Comparison of ENCODE assay signal across 8 cellular contexts in genomic region chr13:28138012-28138755, GRCh38. TPM values are rescaled to one million over a fixed set of nuclear protein-coding genes. Genes with fewer than 3 reads are reported as not detected.
A peak's percentile ranks its signal among the peaks of the same experiment; 100 is the strongest.
DNase-seq lines count a peak whose midpoint lies in the region; ATAC-seq and TF ChIP-seq lines count a peak whose summit lies in the region.

Gene PAN3 (plus strand): TSS chr13:28138545. CDS start chr13:28138658, 113 bp downstream.

- no peaks in the 10 kb centered on the region for H3K27me3 Mint-ChIP-seq in activated T-cell treated with anti-CD3 and anti-CD28 coated beads, Interleukin-2, amount 50 U/mL, for 24 hours

- peaks cover 44% of the 10 kb centered on the region for H3K4me1 Mint-ChIP-seq in activated T-cell treated with anti-CD3 and anti-CD28 coated beads, Interleukin-2, amount 50 U/mL, for 24 hours (ENCODE audit: low read depth)

- H3K4me1 ChIP-seq in esophagus (ENCODE audit: control insufficient read depth in 2 of 2, insufficient read depth in 2 of 2, low read length in 1 of 2), result no peaks in the 10 kb centered on the region
- H3K4me1 ChIP-seq in muscle layer of colon (ENCODE audit: insufficient read depth, low read length), result peaks cover 36% of the 10 kb centered on the region

- H3K4me3 Mint-ChIP-seq in activated T-cell treated with anti-CD3 and anti-CD28 coated beads, Interleukin-2, amount 50 U/mL, for 24 hours, result peak within 1 kb of the TSS; percentile 94

- H3K4me3 ChIP-seq in esophagus (ENCODE audit: low read depth in 1 of 2, low read length in 2 of 2) (peak within 1 kb of the TSS; percentile 85 to 95), muscle layer of colon (ENCODE audit: low read depth in 1 of 2, low read length in 2 of 2) (peak within 1 kb of the TSS; percentile 91 to 99)

- ATAC-seq in GM21423 (IDR thresholded peaks at IDR 0.05; ENCODE audit: unreplicated experiment), result peak; percentile 51

- peak within 1 kb of the TSS; percentile 98 for H3K27ac ChIP-seq in esophagus (ENCODE audit: low read depth in 2 of 2, low read length in 1 of 2)
- peak within 1 kb of the TSS; percentile 98 for H3K27ac ChIP-seq in muscle layer of colon (ENCODE audit: low read depth, low read length)

- H3K36me3 ChIP-seq in esophagus (ENCODE audit: control insufficient read depth in 2 of 2, insufficient read depth in 2 of 2, low read length in 1 of 2) (no peaks in the 10 kb centered on the region), muscle layer of colon (ENCODE audit: insufficient read depth, low read length) (no peaks in the 10 kb centered on the region)

- peaks cover 18% of the 10 kb centered on the region for H3K36me3 Mint-ChIP-seq in activated T-cell treated with anti-CD3 and anti-CD28 coated beads, Interleukin-2, amount 50 U/mL, for 24 hours (ENCODE audit: low read depth)

- peak within 1 kb of the TSS; percentile 65 for H3K9ac ChIP-seq in muscle layer of colon (ENCODE audit: low read length)

- peak within 1 kb of the TSS; percentile 98 for H3K27ac Mint-ChIP-seq in activated T-cell treated with anti-CD3 and anti-CD28 coated beads, Interleukin-2, amount 50 U/mL, for 24 hours

- H3K27me3 ChIP-seq in esophagus (ENCODE audit: control insufficient read depth in 1 of 2, insufficient read depth in 2 of 2, low read length in 2 of 2) (no peaks in the 10 kb centered on the region), muscle layer of colon (ENCODE audit: control insufficient read depth in 1 of 2, insufficient read depth in 2 of 2, low read length in 2 of 2) (no peaks in the 10 kb centered on the region)

- WGBS in esophagus, 2 donors, result 0 to 1% methylated on average over 52 to 84 of the region's 84 CpGs

- no peaks in the 10 kb centered on the region for H3K9me3 Mint-ChIP-seq in activated T-cell treated with anti-CD3 and anti-CD28 coated beads, Interleukin-2, amount 50 U/mL, for 24 hours

- DNase-seq in DMS 273 (lab: John Stamatoyannopoulos, UW; ENCODE audit: unreplicated experiment), result peak; percentile 94
- peak; percentile 76 for DNase-seq in HuH-7 (ENCODE audit: low spot score)
- DNase-seq in activated T-cell treated with anti-CD3 and anti-CD28 coated beads, Interleukin-2, amount 50 U/mL, for 24 hours, result peak; percentile 93
- peak; percentile 87 for DNase-seq in stimulated activated CD8-positive, alpha-beta memory T cell treated with anti-CD3 and anti-CD28 coated beads, Interleukin-7, amount 100 ng/mL, for 24 hours (ENCODE audit: low read depth)

- H3K9me3 ChIP-seq in esophagus (ENCODE audit: control insufficient read depth in 2 of 2, insufficient read depth in 1 of 2, low read depth in 1 of 2, low read length in 1 of 2) (no peaks in the 10 kb centered on the region), muscle layer of colon (ENCODE audit: low read length) (no peaks in the 10 kb centered on the region)

TF ChIP-seq in PFSK-1, 5 proteins besides CTCF, POLR2A, EP300 and RAD21:
- TF ChIP-seq POLR2AphosphoS5 (IDR thresholded peaks at IDR 0.05; ENCODE audit: low read depth, low read length) (peak; percentile 78), SIN3A (IDR thresholded peaks at IDR 0.05; ENCODE audit: borderline replicate concordance, insufficient read depth, low read length) (no peak), FOXP2 (optimal IDR thresholded peaks at IDR 0.05; ENCODE audit: borderline replicate concordance, extremely low read depth, extremely low read length, insufficient read depth) (no peak), TAF1 (IDR thresholded peaks at IDR 0.05; ENCODE audit: borderline replicate concordance, insufficient read depth, low read length) (no peak)
- TF ChIP-seq, protein P1, sequence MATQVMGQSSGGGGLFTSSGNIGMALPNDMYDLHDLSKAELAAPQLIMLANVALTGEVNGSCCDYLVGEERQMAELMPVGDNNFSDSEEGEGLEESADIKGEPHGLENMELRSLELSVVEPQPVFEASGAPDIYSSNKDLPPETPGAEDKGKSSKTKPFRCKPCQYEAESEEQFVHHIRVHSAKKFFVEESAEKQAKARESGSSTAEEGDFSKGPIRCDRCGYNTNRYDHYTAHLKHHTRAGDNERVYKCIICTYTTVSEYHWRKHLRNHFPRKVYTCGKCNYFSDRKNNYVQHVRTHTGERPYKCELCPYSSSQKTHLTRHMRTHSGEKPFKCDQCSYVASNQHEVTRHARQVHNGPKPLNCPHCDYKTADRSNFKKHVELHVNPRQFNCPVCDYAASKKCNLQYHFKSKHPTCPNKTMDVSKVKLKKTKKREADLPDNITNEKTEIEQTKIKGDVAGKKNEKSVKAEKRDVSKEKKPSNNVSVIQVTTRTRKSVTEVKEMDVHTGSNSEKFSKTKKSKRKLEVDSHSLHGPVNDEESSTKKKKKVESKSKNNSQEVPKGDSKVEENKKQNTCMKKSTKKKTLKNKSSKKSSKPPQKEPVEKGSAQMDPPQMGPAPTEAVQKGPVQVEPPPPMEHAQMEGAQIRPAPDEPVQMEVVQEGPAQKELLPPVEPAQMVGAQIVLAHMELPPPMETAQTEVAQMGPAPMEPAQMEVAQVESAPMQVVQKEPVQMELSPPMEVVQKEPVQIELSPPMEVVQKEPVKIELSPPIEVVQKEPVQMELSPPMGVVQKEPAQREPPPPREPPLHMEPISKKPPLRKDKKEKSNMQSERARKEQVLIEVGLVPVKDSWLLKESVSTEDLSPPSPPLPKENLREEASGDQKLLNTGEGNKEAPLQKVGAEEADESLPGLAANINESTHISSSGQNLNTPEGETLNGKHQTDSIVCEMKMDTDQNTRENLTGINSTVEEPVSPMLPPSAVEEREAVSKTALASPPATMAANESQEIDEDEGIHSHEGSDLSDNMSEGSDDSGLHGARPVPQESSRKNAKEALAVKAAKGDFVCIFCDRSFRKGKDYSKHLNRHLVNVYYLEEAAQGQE (IDR thresholded peaks at IDR 0.05; ENCODE audit: insufficient read depth in 1 of 2, low read depth in 2 of 2, low read length in 2 of 2), result no peak

RNA-seq across cellular contexts. Expression of gene PAN3, which starts in this region (rescaled TPM):
- polyA plus RNA-seq in PFSK-1 (2012; ENCODE audit: insufficient read length, low read depth), result 3.2 TPM
- polyA plus RNA-seq in esophagus, result 10 to 100 TPM in 1 of 2 donors, 1 to 10 TPM in 1; 7.0 to 13.2 TPM

Comparison
In these comparisons a context has a peak if more than half of its experiments do, and no peak if none do; other contexts are left out.
1. Peak in every context shown above with its lines: DNase-seq, ATAC-seq, H3K4me3 ChIP-seq and H3K27ac ChIP-seq.